ENCODE assay signal across 24 cellular contexts in genomic region chr5:96172436-96172835, GRCh38.
A peak's percentile ranks its signal among the peaks of the same experiment; 100 is the strongest.
DNase-seq lines count a peak whose midpoint lies in the region; ATAC-seq, FAIRE-seq and TF ChIP-seq lines count a peak whose summit lies in the region.
"Had no signal": no experiment of that assay in that cellular context is flagged by ENCODE, and none has a peak within 500 bp of the region (broad histone marks: within the 10 kb centered on the region; RNA-seq: fewer than 3 reads in every experiment).

No MANE protein-coding gene starts in this region.

- H3K27ac ChIP-seq in mammary epithelial cell (ENCODE audit: insufficient read depth, low read depth, low read length): no peak overlapping the region
- H3K27ac ChIP-seq in breast epithelium: no peak overlapping the region
- peak overlapping the region; percentile 14 for H3K27ac ChIP-seq in astrocyte (ENCODE audit: low read depth, low read length)
- H3K27ac ChIP-seq: 22Rv1, transverse colon had no signal

- CTCF ChIA-PET in mammary epithelial cell (lab: Charles Lee; ENCODE audit: low non-redundant PET): no interaction called here

- H2AFZ ChIP-seq in mammary epithelial cell (ENCODE audit: low read depth, low read length) (peak overlapping the region; percentile 61), astrocyte (ENCODE audit: low read depth, low read length) (no peak overlapping the region)

- H3K4me1 ChIP-seq in mammary epithelial cell (ENCODE audit: insufficient read depth, low read length): peaks cover 22% of the 10 kb centered on the region
- H3K4me1 ChIP-seq in breast epithelium: peaks cover 0 to 7% of the 10 kb centered on the region in 2 donors
- H3K4me1 ChIP-seq in astrocyte (ENCODE audit: insufficient read depth, low read length): peaks cover 14% of the 10 kb centered on the region
- H3K4me1 ChIP-seq in skeletal muscle satellite cell (ENCODE audit: control insufficient read depth, insufficient read depth, low read length): peaks cover 17% of the 10 kb centered on the region

- no peak overlapping the region for H3K4me3 Mint-ChIP-seq in astrocyte (ENCODE audit: unreplicated experiment)
- H3K4me3 Mint-ChIP-seq: activated CD8-positive, alpha-beta T cell treated with anti-CD3 and anti-CD28 coated beads for 36 hours; activated naive CD8-positive, alpha-beta T cell; activated T-cell treated with anti-CD3 and anti-CD28 coated beads, Interleukin-2, amount 50 U/mL, for 24 hours; central memory CD8-positive, alpha-beta T cell; T-helper 1 cell treated with Interleukin-12 subunit alpha and Interleukin-12 subunit beta and Interleukin-4 antibody, amounts not matched to agents 30 μg/mL and 1 μg/mL, for 36 hours; WTC11 had no signal

- H3K9me3 ChIP-seq in mammary epithelial cell (replicated peaks; ENCODE audit: insufficient read depth, low read length): no peaks in the 10 kb centered on the region
- H3K9me3 ChIP-seq in breast epithelium: no peaks in the 10 kb centered on the region
- no peaks in the 10 kb centered on the region for H3K9me3 ChIP-seq in astrocyte (ENCODE audit: insufficient read depth, low read depth, low read length)
- H3K9me3 ChIP-seq in skeletal muscle satellite cell (replicated peaks; ENCODE audit: low read length): no peaks in the 10 kb centered on the region
- H3K9me3 ChIP-seq: transverse colon had no signal

- H3K36me3 Mint-ChIP-seq in astrocyte (ENCODE audit: low read depth, unreplicated experiment): no peaks in the 10 kb centered on the region
- H3K36me3 Mint-ChIP-seq: activated naive CD8-positive, alpha-beta T cell; WTC11 had no signal

- H3K36me3 ChIP-seq in mammary epithelial cell (ENCODE audit: insufficient read depth, low read length) (no peaks in the 10 kb centered on the region), breast epithelium (no peaks in the 10 kb centered on the region), astrocyte (ENCODE audit: insufficient read depth, low read length) (no peaks in the 10 kb centered on the region), skeletal muscle satellite cell (ENCODE audit: insufficient read depth, low read length) (no peaks in the 10 kb centered on the region)
- H3K36me3 ChIP-seq: transverse colon had no signal

- H3K4me3 ChIP-seq in mammary epithelial cell (replicated peaks in 1 of 3; ENCODE audit: insufficient read depth in 1 of 3, low read depth in 2 of 3, low read length in 3 of 3): no peak overlapping the region
- H3K4me3 ChIP-seq in breast epithelium: no peak overlapping the region
- H3K4me3 ChIP-seq in astrocyte (ENCODE audit: insufficient read depth, low read depth, low read length): no peak overlapping the region
- H3K4me3 ChIP-seq in fibroblast of villous mesenchyme (ENCODE audit: low read depth, low read length): no peak overlapping the region
- H3K4me3 ChIP-seq in skeletal muscle satellite cell (ENCODE audit: low read length): no peak overlapping the region
- H3K4me3 ChIP-seq: K562, transverse colon had no signal

- H4K20me1 ChIP-seq in mammary epithelial cell (ENCODE audit: insufficient read depth, low read length): no peaks in the 10 kb centered on the region
- no peaks in the 10 kb centered on the region for H4K20me1 ChIP-seq in astrocyte (ENCODE audit: insufficient read depth, low read length)

- no peak for TF ChIP-seq POLR2A in breast epithelium (IDR thresholded peaks at IDR 0.05)
- TF ChIP-seq POLR2A in GM18505 (IDR thresholded peaks at IDR 0.05; ENCODE audit: borderline replicate concordance, extremely low read depth, insufficient read depth, insufficient read length): no peak

- 35% methylated on average over 2 of the region's 2 CpGs for WGBS in mammary epithelial cell (ENCODE audit: low coverage, missing lambda C conversion rate)

- no peak for ATAC-seq in GM18505 (IDR thresholded peaks at IDR 0.05; ENCODE audit: unreplicated experiment)
- ATAC-seq: activated CD8-positive, alpha-beta T cell treated with anti-CD3 and anti-CD28 coated beads for 36 hours; K562; left cardiac atrium; WTC11 had no signal

- TF ChIP-seq CTCF in mammary epithelial cell (conservative IDR thresholded peaks at IDR 0.05 in 1 of 2, IDR thresholded peaks at IDR 0.05 in 1 of 2; ENCODE audit: extremely low read depth in 1 of 2, insufficient read depth in 1 of 2, low read depth in 1 of 2, low read length in 2 of 2) (no peak), breast epithelium (IDR thresholded peaks at IDR 0.05) (no peak), astrocyte (IDR thresholded peaks at IDR 0.05; ENCODE audit: insufficient read depth, low read depth, low read length) (no peak), fibroblast of villous mesenchyme (IDR thresholded peaks at IDR 0.05; ENCODE audit: insufficient read depth, low read depth, low read length) (no peak)

- in situ Hi-C loops in mammary epithelial cell (cut with MboI; ENCODE audit: low sequenced_read_pairs in 2 of 2): no loop called here

- H3K27me3 ChIP-seq in mammary epithelial cell (ENCODE audit: insufficient read depth, low read length): no peaks in the 10 kb centered on the region
- H3K27me3 ChIP-seq in breast epithelium: no peaks in the 10 kb centered on the region
- no peaks in the 10 kb centered on the region for H3K27me3 ChIP-seq in astrocyte (ENCODE audit: insufficient read depth, low read length)
- no peaks in the 10 kb centered on the region for H3K27me3 ChIP-seq in skeletal muscle satellite cell (ENCODE audit: control insufficient read depth, insufficient read depth, low read length)
- H3K27me3 ChIP-seq: transverse colon had no signal

- no peak overlapping the region for H3K27ac Mint-ChIP-seq in astrocyte (ENCODE audit: unreplicated experiment)
- H3K27ac Mint-ChIP-seq: activated CD8-positive, alpha-beta T cell treated with anti-CD3 and anti-CD28 coated beads for 36 hours; activated naive CD8-positive, alpha-beta T cell; activated T-cell treated with anti-CD3 and anti-CD28 coated beads, Interleukin-2, amount 50 U/mL, for 24 hours; T-helper 1 cell treated with Interleukin-12 subunit alpha and Interleukin-12 subunit beta and Interleukin-4 antibody, amounts not matched to agents 30 μg/mL and 1 μg/mL, for 36 hours; WTC11 had no signal

- H3K79me2 ChIP-seq in mammary epithelial cell (ENCODE audit: insufficient read depth, low read length): no peaks in the 10 kb centered on the region
- no peaks in the 10 kb centered on the region for H3K79me2 ChIP-seq in astrocyte (ENCODE audit: insufficient read depth, low read length)

- BruUV-seq in mammary epithelial cell (replicated peaks; lab: Mats Ljungman, UMichigan): no TSS peak

- DNase-seq in mammary epithelial cell (no peak), breast epithelium (ENCODE audit: low spot score in 2 of 2) (no peak), astrocyte (ENCODE audit: low read depth) (peak; percentile 94), fibroblast of villous mesenchyme (ENCODE audit: low read depth) (peak; percentile 57), nucleus accumbens (lab: John Stamatoyannopoulos, UW) (no peak), DMS53 (lab: John Stamatoyannopoulos, UW) (no peak)
- DNase-seq: activated CD8-positive, alpha-beta T cell treated with anti-CD3 and anti-CD28 coated beads for 36 hours; activated T-cell treated with anti-CD3 and anti-CD28 coated beads, Interleukin-2, amount 50 U/mL, for 24 hours; left cardiac atrium; NCI-H2081 treated with DMSO at 0.1 percent for 48 hours; NCI-H510A treated with DMSO at 0.1 percent for 48 hours; SHP77; stimulated activated naive CD4-positive, alpha-beta T cell treated with Interleukin-2 at 50 U/mL for 16 hours; transverse colon had no signal

- peaks cover 5% of the 10 kb centered on the region for H3K9me3 Mint-ChIP-seq in astrocyte (ENCODE audit: unreplicated experiment)
- H3K9me3 Mint-ChIP-seq: activated CD8-positive, alpha-beta T cell treated with anti-CD3 and anti-CD28 coated beads for 36 hours; activated T-cell treated with anti-CD3 and anti-CD28 coated beads, Interleukin-2, amount 50 U/mL, for 24 hours; central memory CD8-positive, alpha-beta T cell; T-helper 1 cell treated with Interleukin-12 subunit alpha and Interleukin-12 subunit beta and Interleukin-4 antibody, amounts not matched to agents 30 μg/mL and 1 μg/mL, for 36 hours; WTC11 had no signal

- H3K4me2 ChIP-seq in mammary epithelial cell (ENCODE audit: insufficient read depth, low read depth, low read length) (no peak overlapping the region), astrocyte (ENCODE audit: low read length) (peak overlapping the region; percentile 23), skeletal muscle satellite cell (ENCODE audit: low read length) (no peak overlapping the region)

- intact Hi-C loops in mammary epithelial cell (cut with micrococcal nuclease) (no loop called here), breast epithelium (cut with DNase I; ENCODE audit: low total_unique reads) (no loop called here)

- no peak overlapping the region for H3K9ac ChIP-seq in mammary epithelial cell (ENCODE audit: insufficient read depth, low read length)
- H3K9ac ChIP-seq in astrocyte (ENCODE audit: low read length): no peak overlapping the region
- H3K9ac ChIP-seq in skeletal muscle satellite cell (ENCODE audit: low read depth, low read length): peak overlapping the region; percentile 21

- no peak for FAIRE-seq in astrocyte (lab: Jason Lieb, UNC)
- FAIRE-seq: frontal cortex, GM18507, K562 had no signal

- no peaks in the 10 kb centered on the region for H3K27me3 Mint-ChIP-seq in astrocyte (ENCODE audit: low read depth, unreplicated experiment)
- H3K27me3 Mint-ChIP-seq: activated naive CD8-positive, alpha-beta T cell; activated T-cell treated with anti-CD3 and anti-CD28 coated beads, Interleukin-2, amount 50 U/mL, for 24 hours; central memory CD8-positive, alpha-beta T cell had no signal

- dilution Hi-C loops in mammary epithelial cell (cut with HindIII; ENCODE audit: low sequenced_read_pairs): no loop called here

- H3K4me1 Mint-ChIP-seq in astrocyte (ENCODE audit: low read depth, unreplicated experiment): peaks cover 13% of the 10 kb centered on the region
- H3K4me1 Mint-ChIP-seq: central memory CD8-positive, alpha-beta T cell had no signal

Comparison
In these comparisons a context has a peak if more than half of its experiments do, and no peak if none do; other contexts are left out.
1. DNase-seq: peak in astrocyte (single experiment) and fibroblast of villous mesenchyme (single experiment); none in mammary epithelial cell (single experiment), breast epithelium (0 of 2), nucleus accumbens (0 of 56) and DMS53 (single experiment).